11 cellular contexts compared by ENCODE assay signal in the genomic region with DNA sequence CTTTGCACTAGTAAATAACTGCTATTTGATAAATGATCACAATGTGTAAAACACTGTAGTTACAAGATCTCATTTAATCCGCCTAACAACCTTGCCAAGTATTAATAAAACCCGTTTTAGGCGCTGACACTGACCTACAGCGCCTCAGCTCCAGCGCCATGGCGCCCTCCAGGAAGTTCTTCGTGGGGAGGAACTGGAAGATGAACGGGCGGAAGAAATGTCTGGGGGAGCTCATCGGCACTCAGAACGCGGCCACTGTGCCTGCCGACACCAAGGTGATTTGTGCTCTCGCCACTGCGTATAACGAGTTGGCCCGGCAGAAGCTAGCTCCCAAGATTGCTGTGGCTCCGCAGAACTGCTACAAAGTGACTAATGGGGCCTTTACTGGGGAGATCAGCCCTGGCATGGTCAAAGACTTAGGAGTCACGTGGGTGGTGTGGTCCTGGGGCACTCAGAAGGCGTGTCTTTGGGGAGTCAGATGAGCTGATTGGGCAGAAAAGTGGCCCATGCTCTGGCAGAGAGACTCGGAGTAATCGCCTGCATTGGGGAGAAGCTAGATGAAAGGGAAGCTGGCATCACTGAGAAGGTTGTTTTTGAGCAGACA. TPM values are rescaled to one million over a fixed set of nuclear protein-coding genes. Genes with fewer than 3 reads are reported as not detected.
DNase-seq lines count a peak whose midpoint lies in the region; ATAC-seq, FAIRE-seq and TF ChIP-seq lines count a peak whose summit lies in the region.
"Had no signal": no experiment of that assay in that cellular context is flagged by ENCODE, and none has a peak within 500 bp of the region (broad histone marks: within the 10 kb centered on the region; RNA-seq: fewer than 3 reads in every experiment).

No MANE protein-coding gene starts in this region.

- H3K9me3 ChIP-seq in A673 (ENCODE audit: low read depth, low read length, poor library complexity, severe bottlenecking): no peaks in the 10 kb centered on the region
- H3K9me3 ChIP-seq in muscle layer of duodenum (ENCODE audit: control insufficient read depth in 1 of 2, low read length in 2 of 2): no peaks in the 10 kb centered on the region
- no peaks in the 10 kb centered on the region for H3K9me3 ChIP-seq in kidney (ENCODE audit: control insufficient read depth in 1 of 2, low read length in 2 of 2)

- no TSS peak for BruUV-seq in A673 (replicated peaks; lab: Mats Ljungman, UMichigan)

- H3K4me3 Mint-ChIP-seq in HFFc6: peak overlapping the region; percentile 96
- peak overlapping the region; percentile 93 for H3K4me3 Mint-ChIP-seq in activated naive CD8-positive, alpha-beta T cell treated with anti-CD3 and anti-CD28 coated beads, Interleukin-2, amount 10 ng/mL, durations not matched to agents 7 days and 5 days

- peak overlapping the region; percentile 94 for H3K27ac ChIP-seq in A673 (ENCODE audit: low read depth, low read length, poor library complexity, severe bottlenecking)
- no peak overlapping the region for H3K27ac ChIP-seq in muscle layer of duodenum (ENCODE audit: low read length)
- H3K27ac ChIP-seq in kidney (ENCODE audit: low read depth in 2 of 2, low read length in 2 of 2): no peak overlapping the region

- no peak overlapping the region for H3K9ac ChIP-seq in kidney (ENCODE audit: low read length in 2 of 2)

- H3K27me3 Mint-ChIP-seq in HFFc6 (ENCODE audit: insufficient read depth): peaks cover 16% of the 10 kb centered on the region
- peaks cover 15% of the 10 kb centered on the region for H3K27me3 Mint-ChIP-seq in activated naive CD8-positive, alpha-beta T cell treated with anti-CD3 and anti-CD28 coated beads, Interleukin-2, amount 10 ng/mL, durations not matched to agents 7 days and 5 days

- peak overlapping the region; percentile 100; the same call in 1 of the 2 replicates for H3K27ac Mint-ChIP-seq in HFFc6
- peak overlapping the region; percentile 99 for H3K27ac Mint-ChIP-seq in activated naive CD8-positive, alpha-beta T cell treated with anti-CD3 and anti-CD28 coated beads, Interleukin-2, amount 10 ng/mL, durations not matched to agents 7 days and 5 days

- CTCF ChIA-PET in A673 (lab: Charles Lee): no interaction called here

- no peak for FAIRE-seq in kidney (lab: Jason Lieb, UNC)

- H3K4me1 ChIP-seq in A673 (ENCODE audit: insufficient read depth, low read length, poor library complexity, severe bottlenecking) (peaks cover 9% of the 10 kb centered on the region), muscle layer of duodenum (ENCODE audit: control insufficient read depth in 1 of 2, insufficient read depth in 2 of 2, low read length in 2 of 2) (peaks cover 11 to 23% of the 10 kb centered on the region in 2 donors), kidney (ENCODE audit: control insufficient read depth in 1 of 2, insufficient read depth in 1 of 2, low read depth in 1 of 2, low read length in 2 of 2) (peaks cover 4 to 5% of the 10 kb centered on the region in 2 donors)

- H3K27me3 ChIP-seq in A673 (replicated peaks; ENCODE audit: insufficient read depth, low read depth, low read length, poor library complexity) (no peaks in the 10 kb centered on the region), muscle layer of duodenum (ENCODE audit: low read depth, low read length) (no peaks in the 10 kb centered on the region)

- H3K9me3 Mint-ChIP-seq in HFFc6: no peaks in the 10 kb centered on the region
- no peaks in the 10 kb centered on the region for H3K9me3 Mint-ChIP-seq in activated naive CD8-positive, alpha-beta T cell treated with anti-CD3 and anti-CD28 coated beads, Interleukin-2, amount 10 ng/mL, durations not matched to agents 7 days and 5 days

- peaks cover 21% of the 10 kb centered on the region for H3K4me1 Mint-ChIP-seq in HFFc6 (ENCODE audit: low read depth)
- peaks cover 14% of the 10 kb centered on the region for H3K4me1 Mint-ChIP-seq in activated naive CD8-positive, alpha-beta T cell treated with anti-CD3 and anti-CD28 coated beads, Interleukin-2, amount 10 ng/mL, durations not matched to agents 7 days and 5 days

- POLR2A ChIA-PET in A673 (lab: Charles Lee; ENCODE audit: low non-redundant PET): no interaction called here
- POLR2A ChIA-PET in activated naive CD8-positive, alpha-beta T cell treated with anti-CD3 and anti-CD28 coated beads, Interleukin-2, amount 10 ng/mL, durations not matched to agents 7 days and 5 days (lab: Charles Lee): interaction anchor here (0.9 to 2.5 kb wide), 4 partner anchors 18 to 712 kb away, joined by 3 to 13 read pairs (median 3); a partner anchor contains a TSS

- H3K36me3 ChIP-seq in A673 (ENCODE audit: insufficient read depth, low read length, poor library complexity, severe bottlenecking) (no peaks in the 10 kb centered on the region), muscle layer of duodenum (ENCODE audit: control insufficient read depth in 1 of 2, insufficient read depth in 2 of 2, low read length in 2 of 2) (peaks cover 0 to 3% of the 10 kb centered on the region in 2 donors), kidney (ENCODE audit: control insufficient read depth in 1 of 2, insufficient read depth in 2 of 2, low read length in 2 of 2) (no peaks in the 10 kb centered on the region)

- H3K4me3 ChIP-seq in A673 (ENCODE audit: low read depth, low read length, poor library complexity, severe bottlenecking) (peak overlapping the region; percentile 81), muscle layer of duodenum (ENCODE audit: low read depth in 1 of 2, low read length in 2 of 2) (peak overlapping the region; percentile 94), kidney (ENCODE audit: low read length in 2 of 2) (peak overlapping the region in 1 of 2 donors; percentile 84)

- no peak for TF ChIP-seq CTCF in A673 (conservative IDR thresholded peaks at IDR 0.05; ENCODE audit: low read depth, low read length)
- no peak for TF ChIP-seq CTCF in HFFc6 (IDR thresholded peaks at IDR 0.05)
- no peak for TF ChIP-seq CTCF in kidney (IDR thresholded peaks at IDR 0.05; ENCODE audit: borderline replicate concordance, extremely low read depth, insufficient read depth)

- no peak for ATAC-seq in activated naive CD8-positive, alpha-beta T cell treated with anti-CD3 and anti-CD28 coated beads, Interleukin-2, amount 10 ng/mL, durations not matched to agents 7 days and 5 days (ENCODE audit: low read depth)
- no peak for ATAC-seq in HG03139 (IDR thresholded peaks at IDR 0.05; ENCODE audit: unreplicated experiment)

- intact Hi-C loops in A673 (cut with micrococcal nuclease; ENCODE audit: unreplicated experiment) (no loop called here), kidney (cut with DNase I) (no loop called here)

- H3K36me3 Mint-ChIP-seq in HFFc6 (ENCODE audit: low read depth): peaks cover 5% of the 10 kb centered on the region; the same call in 1 of the 2 replicates
- peaks cover 4% of the 10 kb centered on the region for H3K36me3 Mint-ChIP-seq in activated naive CD8-positive, alpha-beta T cell treated with anti-CD3 and anti-CD28 coated beads, Interleukin-2, amount 10 ng/mL, durations not matched to agents 7 days and 5 days

- DNase-seq in A673 (ENCODE audit: low spot score) (no peak), HFFc6 (no peak), NCI-H226 (no peak), NCI-H524 treated with DMSO at 0.1 percent for 48 hours (lab: John Stamatoyannopoulos, UW) (no peak), kidney (no peak)
- DNase-seq in activated naive CD8-positive, alpha-beta T cell treated with anti-CD3 and anti-CD28 coated beads, Interleukin-2, amount 10 ng/mL, durations not matched to agents 7 days and 5 days: no peak
- DNase-seq: DMS53, NCI-H774, occipital lobe had no signal

RNA-seq across cellular contexts. Expression of a gene that starts 1.1 kb away (rescaled TPM):
- total RNA-seq in A673 (2021) (72.7 and 77.8 TPM in 2 replicates), kidney (35.7 TPM)
- total RNA-seq in HFFc6 (2021; fragmentation: NEBNext Ultra II Directional; extraction: Animal tissue kit (Norgen Biotek cat#: 25700)): 10 to 100 TPM; 38.5 to 52.5 (median 45.0) TPM
- 10 to 100 TPM; 43.0 to 43.9 TPM for total RNA-seq in activated naive CD8-positive, alpha-beta T cell treated with anti-CD3 and anti-CD28 coated beads, Interleukin-2, amount 10 ng/mL, durations not matched to agents 7 days and 5 days
- 20.1 TPM for polyA plus RNA-seq in kidney (ENCODE audit: insufficient read depth, low read depth, low replicate concordance)
